In the genomic region with DNA sequence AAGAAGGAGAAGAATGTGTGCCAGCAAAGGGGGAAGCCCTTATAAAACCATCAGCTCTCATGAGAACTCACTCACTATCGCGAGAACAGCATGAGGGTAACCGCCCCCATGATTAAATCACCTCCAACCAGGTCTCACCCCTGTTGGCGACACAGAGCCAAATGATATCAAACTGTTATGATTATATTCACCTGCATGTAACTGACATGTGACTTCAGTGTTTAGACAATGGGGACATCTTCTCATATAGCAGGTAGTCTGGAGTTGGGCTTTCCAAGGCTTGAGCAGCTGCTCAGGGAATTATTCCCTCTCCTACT, we compare ENCODE assay signal across 30 cellular contexts.
DNase-seq lines count a peak whose midpoint lies in the region; ATAC-seq, FAIRE-seq and TF ChIP-seq lines count a peak whose summit lies in the region.
"Had no signal": no experiment of that assay in that cellular context is flagged by ENCODE, and none has a peak within 500 bp of the region (broad histone marks: within the 10 kb centered on the region; RNA-seq: fewer than 3 reads in every experiment).

No MANE protein-coding gene starts in this region.

- H3K9me1 ChIP-seq in K562 (ENCODE audit: control insufficient read depth, insufficient read depth, low read length): no peaks in the 10 kb centered on the region

- peaks cover 29% of the 10 kb centered on the region for H3K27me3 Mint-ChIP-seq in activated CD4-positive, alpha-beta T cell treated with anti-CD3 and anti-CD28 coated beads, Interleukin-2, amount 10 ng/mL, durations not matched to agents 24 days and 14 days
- H3K27me3 Mint-ChIP-seq in stimulated activated naive CD8-positive, alpha-beta T cell treated with anti-CD3 and anti-CD28 coated beads, Interleukin-15, amount 100 ng/mL, for 72 hours: peaks cover 32% of the 10 kb centered on the region

- H3K9me3 ChIP-seq in K562 (replicated peaks; ENCODE audit: control insufficient read depth, insufficient read depth, low read depth, low read length): no peaks in the 10 kb centered on the region
- H3K9me3 ChIP-seq: BE2C, MG63, SJSA1 had no signal

- no peak overlapping the region for H3K27ac ChIP-seq in K562 (ENCODE audit: extremely low read depth, low read depth, low read length)

- no peaks in the 10 kb centered on the region for H3K79me2 ChIP-seq in K562 (ENCODE audit: control insufficient read depth, insufficient read depth, low read length)

- H3K9me3 Mint-ChIP-seq in activated CD4-positive, alpha-beta T cell treated with anti-CD3 and anti-CD28 coated beads, Interleukin-2, amount 10 ng/mL, durations not matched to agents 24 days and 14 days: no peaks in the 10 kb centered on the region
- H3K9me3 Mint-ChIP-seq in stimulated activated naive CD8-positive, alpha-beta T cell treated with anti-CD3 and anti-CD28 coated beads, Interleukin-15, amount 100 ng/mL, for 72 hours: no peaks in the 10 kb centered on the region
- H3K9me3 Mint-ChIP-seq: CD8-positive, alpha-beta memory T cell had no signal

- H3K27ac Mint-ChIP-seq in activated CD4-positive, alpha-beta T cell treated with anti-CD3 and anti-CD28 coated beads, Interleukin-2, amount 10 ng/mL, durations not matched to agents 24 days and 14 days: no peak overlapping the region
- no peak overlapping the region for H3K27ac Mint-ChIP-seq in stimulated activated naive CD8-positive, alpha-beta T cell treated with anti-CD3 and anti-CD28 coated beads, Interleukin-15, amount 100 ng/mL, for 72 hours
- H3K27ac Mint-ChIP-seq: CD8-positive, alpha-beta memory T cell had no signal

- no TSS peak for BruUV-seq in K562 (replicated peaks; lab: Mats Ljungman, UMichigan)

- no peak for FAIRE-seq in K562 (lab: Jason Lieb, UNC)
- FAIRE-seq: GM12891, HepG2 had no signal

- H3K4me1 ChIP-seq in K562 (replicated peaks in 1 of 2; ENCODE audit: control insufficient read depth in 2 of 2, insufficient read depth in 2 of 2, low read length in 2 of 2): peaks cover 0 to 4% of the 10 kb centered on the region in 2 experiments; a peak in 1 of 5 replicates
- H3K4me1 ChIP-seq: BE2C had no signal

- H3K4me3 Mint-ChIP-seq in activated CD4-positive, alpha-beta T cell treated with anti-CD3 and anti-CD28 coated beads, Interleukin-2, amount 10 ng/mL, durations not matched to agents 24 days and 14 days: no peak overlapping the region
- H3K4me3 Mint-ChIP-seq in stimulated activated naive CD8-positive, alpha-beta T cell treated with anti-CD3 and anti-CD28 coated beads, Interleukin-15, amount 100 ng/mL, for 72 hours: no peak overlapping the region
- H3K4me3 Mint-ChIP-seq: CD14-positive monocyte; CD8-positive, alpha-beta memory T cell had no signal

- no peaks in the 10 kb centered on the region for H3K36me3 ChIP-seq in K562 (ENCODE audit: control insufficient read depth, insufficient read depth, low read length)
- H3K36me3 ChIP-seq: BE2C, SJSA1 had no signal

- H3K9ac ChIP-seq in K562 (ENCODE audit: insufficient read depth in 1 of 2, low read depth in 2 of 2, low read length in 2 of 2): no peak overlapping the region

- no peak overlapping the region for H3K4me2 ChIP-seq in K562 (ENCODE audit: insufficient read depth, low read length)

- intact Hi-C loops in activated CD4-positive, alpha-beta T cell treated with anti-CD3 and anti-CD28 coated beads, Interleukin-2, amount 10 ng/mL, durations not matched to agents 24 days and 14 days (cut with micrococcal nuclease): no loop called here
- intact Hi-C loops in K562 (cut with micrococcal nuclease): no loop called here

- no peak for TF ChIP-seq POLR2A in K562 (conservative IDR thresholded peaks at IDR 0.05)

- H3K4me3 ChIP-seq in K562: no peak overlapping the region
- H3K4me3 ChIP-seq: MG63, SJSA1 had no signal

- ATAC-seq in stimulated activated naive CD8-positive, alpha-beta T cell treated with anti-CD3 and anti-CD28 coated beads, Interleukin-15, Interleukin-2, amounts not matched to agents 100 U/mL and 50 U/mL, for 24 hours: peak; percentile 26
- no peak for ATAC-seq in stimulated activated naive CD8-positive, alpha-beta T cell treated with anti-CD3 and anti-CD28 coated beads, Interleukin-15, amount 100 ng/mL, for 72 hours
- no peak for ATAC-seq in K562
- ATAC-seq in GM21360 (IDR thresholded peaks at IDR 0.05; ENCODE audit: unreplicated experiment): no peak
- ATAC-seq: HepG2 had no signal

- no peaks in the 10 kb centered on the region for H3K36me3 Mint-ChIP-seq in activated CD4-positive, alpha-beta T cell treated with anti-CD3 and anti-CD28 coated beads, Interleukin-2, amount 10 ng/mL, durations not matched to agents 24 days and 14 days (ENCODE audit: low read depth)
- H3K36me3 Mint-ChIP-seq: CD8-positive, alpha-beta memory T cell had no signal

- in situ Hi-C loops in K562 (cut with MboI): no loop called here

- H3K4me1 Mint-ChIP-seq in activated CD4-positive, alpha-beta T cell treated with anti-CD3 and anti-CD28 coated beads, Interleukin-2, amount 10 ng/mL, durations not matched to agents 24 days and 14 days: no peaks in the 10 kb centered on the region
- H3K4me1 Mint-ChIP-seq in stimulated activated naive CD8-positive, alpha-beta T cell treated with anti-CD3 and anti-CD28 coated beads, Interleukin-15, amount 100 ng/mL, for 72 hours: no peaks in the 10 kb centered on the region
- H3K4me1 Mint-ChIP-seq: CD8-positive, alpha-beta memory T cell had no signal

- TF ChIP-seq EP300 in K562 (IDR thresholded peaks at IDR 0.05; ENCODE audit: low read length): no peak

- H2AFZ ChIP-seq in K562 (ENCODE audit: low read depth, low read length): no peak overlapping the region

- 2% methylated on average over 4 of the region's 4 CpGs for WGBS in K562 (ENCODE audit: insufficient coverage, low coverage, missing lambda C conversion rate)

- no peaks in the 10 kb centered on the region; the same call in 1 of the 2 replicates for H4K20me1 ChIP-seq in K562 (replicated peaks; ENCODE audit: control insufficient read depth, insufficient read depth, low read length)

- peaks cover 27 to 29% of the 10 kb centered on the region in 2 experiments; a peak in 4 of 5 replicates for H3K27me3 ChIP-seq in K562 (ENCODE audit: control insufficient read depth in 2 of 2, insufficient read depth in 2 of 2, low read length in 2 of 2)
- H3K27me3 ChIP-seq: MG63, SJSA1 had no signal

- TF ChIP-seq CTCF in K562 (IDR thresholded peaks at IDR 0.05 in 2 of 3, conservative IDR thresholded peaks at IDR 0.05 in 1 of 3; ENCODE audit: insufficient read depth in 2 of 3, low read depth in 1 of 3, low read length in 3 of 3) (no peak), GM20000 (IDR thresholded peaks at IDR 0.05; ENCODE audit: extremely low read depth, missing control alignments) (no peak)

- POLR2A ChIA-PET in K562 (lab: Yijun Ruan, JAX): interaction anchor here (0.6 to 1.3 kb wide), 3 partner anchors 8 to 17 kb away, joined by 3 to 4 read pairs (median 3); no protein-coding TSS in a partner anchor

- no peak for TF ChIP-seq RAD21 in K562 (CRISPR knock-in tag; conservative IDR thresholded peaks at IDR 0.05 in 1 of 2, IDR thresholded peaks at IDR 0.05 in 1 of 2)

- peak; percentile 9 for DNase-seq in activated CD4-positive, alpha-beta T cell treated with anti-CD3 and anti-CD28 coated beads for 48 hours
- no peak for DNase-seq in activated CD4-positive, alpha-beta T cell treated with anti-CD3 and anti-CD28 coated beads, Interleukin-2, amount 10 ng/mL, durations not matched to agents 24 days and 14 days
- no peak for DNase-seq in stimulated activated naive CD8-positive, alpha-beta T cell treated with anti-CD3 and anti-CD28 coated beads, Interleukin-15, Interleukin-2, amounts not matched to agents 100 U/mL and 50 U/mL, for 24 hours
- DNase-seq in stimulated activated naive CD8-positive, alpha-beta T cell treated with anti-CD3 and anti-CD28 coated beads, Interleukin-15, amount 100 ng/mL, for 72 hours: no peak
- DNase-seq in K562 (ENCODE audit: extremely low read depth in 1 of 4, low spot score in 3 of 4): no peak
- no peak for DNase-seq in NCI-H2081 treated with DMSO at 0.1 percent for 48 hours (lab: John Stamatoyannopoulos, UW)
- no peak for DNase-seq in GM20000 (ENCODE audit: low spot score)
- DNase-seq: 8988T; ACHN; BE2C; CD8-positive, alpha-beta memory T cell; DMS 273 treated with DMSO at 0.1 percent for 48 hours; DMS79 treated with DMSO at 0.1 percent for 48 hours; GF-D8; H7; KBM-7; MG63; NCI-H1105 treated with DMSO at 0.1 percent for 48 hours; NCI-H146; NCI-H1930; NCI-H446; NCI-H524 treated with DMSO at 0.1 percent for 48 hours; NCI-H82; Right ventricle myocardium superior; RPMI8226 had no signal

- CTCF ChIA-PET in K562 (lab: Yijun Ruan, JAX; ENCODE audit: low intra/inter-chr PET ratio): no interaction called here

TF ChIP-seq in K562, 482 proteins besides CTCF, POLR2A, EP300 and RAD21:
- TF ChIP-seq RBM25 (IDR thresholded peaks at IDR 0.05; ENCODE audit: low read depth, low read length, severe bottlenecking) (peak; percentile 9), CBX1 (IDR thresholded peaks at IDR 0.05; ENCODE audit: low read depth) (no peak), CHD2 (IDR thresholded peaks at IDR 0.05; ENCODE audit: low read depth, low read length) (peak; percentile 91), BACH1 (tag; IDR thresholded peaks at IDR 0.05) (no peak)
- TF ChIP-seq, protein P1, sequence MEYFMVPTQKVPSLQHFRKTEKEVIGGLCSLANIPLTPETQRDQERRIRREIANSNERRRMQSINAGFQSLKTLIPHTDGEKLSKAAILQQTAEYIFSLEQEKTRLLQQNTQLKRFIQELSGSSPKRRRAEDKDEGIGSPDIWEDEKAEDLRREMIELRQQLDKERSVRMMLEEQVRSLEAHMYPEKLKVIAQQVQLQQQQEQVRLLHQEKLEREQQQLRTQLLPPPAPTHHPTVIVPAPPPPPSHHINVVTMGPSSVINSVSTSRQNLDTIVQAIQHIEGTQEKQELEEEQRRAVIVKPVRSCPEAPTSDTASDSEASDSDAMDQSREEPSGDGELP (CRISPR knock-in tag; IDR thresholded peaks at IDR 0.05; ENCODE audit: borderline replicate concordance): no peak
